In the genomic region with DNA sequence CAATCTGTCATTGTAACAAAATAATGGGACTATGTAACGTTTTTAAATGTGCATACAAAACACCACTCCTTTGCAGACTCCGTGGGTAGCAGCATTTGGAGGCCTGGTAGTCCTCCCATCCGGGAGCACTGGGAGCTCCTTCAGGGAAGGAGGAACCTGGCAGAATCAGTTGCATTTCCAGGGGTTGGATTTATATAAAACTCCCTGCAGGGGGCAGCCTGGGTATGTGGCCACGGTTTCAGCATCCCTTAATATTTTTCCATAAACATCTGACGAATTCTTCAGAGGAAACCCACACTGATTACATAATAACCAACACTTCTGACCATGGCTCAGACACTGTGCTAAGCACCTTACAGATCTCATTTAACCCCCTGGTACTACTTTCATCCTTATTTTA, we compare ENCODE assay signal across 9 cellular contexts. TPM values are rescaled to one million over a fixed set of nuclear protein-coding genes. Genes with fewer than 3 reads are reported as not detected.
DNase-seq lines count a peak whose midpoint lies in the region; ATAC-seq, FAIRE-seq and TF ChIP-seq lines count a peak whose summit lies in the region.
"Had no signal": no experiment of that assay in that cellular context is flagged by ENCODE, and none has a peak within 500 bp of the region (broad histone marks: within the 10 kb centered on the region; RNA-seq: fewer than 3 reads in every experiment).

No MANE protein-coding gene starts in this region.

- peak; percentile 37 for DNase-seq in ACHN
- DNase-seq in H54 (ENCODE audit: insufficient read length, low spot score): peak; percentile 23
- no peak for DNase-seq in adrenal gland
- peak; percentile 16 for DNase-seq in hepatocyte (ENCODE audit: low spot score)
- DNase-seq in activated naive CD8-positive, alpha-beta T cell treated with anti-CD3 and anti-CD28 coated beads for 36 hours: no peak
- DNase-seq in SHP77 treated with DMSO at 0.1 percent for 48 hours (lab: John Stamatoyannopoulos, UW): no peak
- DNase-seq: midbrain had no signal

- H3K27me3 Mint-ChIP-seq in activated naive CD8-positive, alpha-beta T cell treated with anti-CD3 and anti-CD28 coated beads for 36 hours: peaks cover 9% of the 10 kb centered on the region

- H3K79me2 ChIP-seq in hepatocyte: no peaks in the 10 kb centered on the region

- no peaks in the 10 kb centered on the region for H3K9me2 ChIP-seq in hepatocyte (replicated peaks; ENCODE audit: insufficient read depth)

- TF ChIP-seq CTCF in adrenal gland (IDR thresholded peaks at IDR 0.05) (peak; percentile 6 to 39 (median 25)), hepatocyte (IDR thresholded peaks at IDR 0.05; ENCODE audit: poor library complexity) (peak; percentile 12)

- H3K4me3 ChIP-seq in adrenal gland: no peak overlapping the region
- H3K4me3 ChIP-seq in hepatocyte: no peak overlapping the region

- WGBS in adrenal gland, 4 donors: 24 to 29% (median 27%) methylated on average over 5 of the region's 5 CpGs
- 43% methylated on average over 5 of the region's 5 CpGs for WGBS in hepatocyte (ENCODE audit: low lambda C conversion rate, missing lambda C conversion rate)

- H3K9me3 Mint-ChIP-seq in activated naive CD8-positive, alpha-beta T cell treated with anti-CD3 and anti-CD28 coated beads for 36 hours: peaks cover 12% of the 10 kb centered on the region

- peaks cover 3% of the 10 kb centered on the region for H3K4me1 Mint-ChIP-seq in activated naive CD8-positive, alpha-beta T cell treated with anti-CD3 and anti-CD28 coated beads for 36 hours

- FAIRE-seq in H54 (lab: Jason Lieb, UNC): no peak

- no peak overlapping the region for H3K27ac Mint-ChIP-seq in activated naive CD8-positive, alpha-beta T cell treated with anti-CD3 and anti-CD28 coated beads for 36 hours

- H3K36me3 ChIP-seq in adrenal gland (replicated peaks in 1 of 2): no peaks in the 10 kb centered on the region
- no peaks in the 10 kb centered on the region for H3K36me3 ChIP-seq in hepatocyte (replicated peaks; ENCODE audit: insufficient read depth, low read depth)

- H2AFZ ChIP-seq in hepatocyte: no peak overlapping the region

- H3K9me3 ChIP-seq in adrenal gland (replicated peaks in 1 of 3) (peaks cover 0 to 12% (median 0%) of the 10 kb centered on the region in 3 donors), hepatocyte (ENCODE audit: low read depth) (no peaks in the 10 kb centered on the region)

- no peaks in the 10 kb centered on the region for H3K4me1 ChIP-seq in adrenal gland (replicated peaks in 1 of 2)
- H3K4me1 ChIP-seq in hepatocyte (ENCODE audit: insufficient read depth): no peaks in the 10 kb centered on the region

- no peak overlapping the region for H3K4me2 ChIP-seq in hepatocyte

- no peaks in the 10 kb centered on the region for H3K27me3 ChIP-seq in adrenal gland
- H3K27me3 ChIP-seq in hepatocyte: peaks cover 29% of the 10 kb centered on the region

- H3K36me3 Mint-ChIP-seq in activated naive CD8-positive, alpha-beta T cell treated with anti-CD3 and anti-CD28 coated beads for 36 hours: peaks cover 2% of the 10 kb centered on the region

- intact Hi-C loops in adrenal gland (cut with DNase I): no loop called here

- H4K20me1 ChIP-seq in hepatocyte (ENCODE audit: insufficient read depth, poor library complexity, severe bottlenecking): no peaks in the 10 kb centered on the region

- H3K27ac ChIP-seq in adrenal gland (no peak overlapping the region), hepatocyte (no peak overlapping the region)

- ATAC-seq in GM21737 (IDR thresholded peaks at IDR 0.05; ENCODE audit: unreplicated experiment): no peak
- ATAC-seq in HG03571 (IDR thresholded peaks at IDR 0.05; ENCODE audit: unreplicated experiment): no peak

- TF ChIP-seq POLR2A in H54 (IDR thresholded peaks at IDR 0.05; ENCODE audit: low read depth, low read length) (no peak), adrenal gland (IDR thresholded peaks at IDR 0.05) (no peak)

- in situ Hi-C loops in ACHN (cut with HindIII; ENCODE audit: low pct_ligation_motif_present, low pct_unique_long_range_greater_than_20kb, low sequenced_read_pairs): loop anchor here (25.0 kb wide), 1 partner anchor 128 kb away; a partner anchor contains a TSS

- no peak overlapping the region for H3K4me3 Mint-ChIP-seq in activated naive CD8-positive, alpha-beta T cell treated with anti-CD3 and anti-CD28 coated beads for 36 hours

RNA-seq across cellular contexts. Expression of a gene that starts 6.1 kb away (rescaled TPM):
- total RNA-seq in adrenal gland (10 to 100 TPM in 3 of 8 donors, 1 to 10 TPM in 5; 6.2 to 13.4 (median 9.7) TPM), hepatocyte (1.2 and 1.3 TPM in 2 replicates)
- polyA plus RNA-seq in adrenal gland (10 to 100 TPM in 1 of 3 donors, 1 to 10 TPM in 2; 4.3 to 13.4 (median 5.2) TPM), hepatocyte (1.8 and 2.3 TPM in 2 replicates)
- total RNA-seq in activated naive CD8-positive, alpha-beta T cell treated with anti-CD3 and anti-CD28 coated beads for 36 hours: under 1 TPM; 0.66 to 0.94 TPM

Comparison
In these comparisons a context has a peak if more than half of its experiments do, and no peak if none do; other contexts are left out.
1. DNase-seq: peak in ACHN (single experiment), H54 (single experiment) and hepatocyte (single experiment); none in adrenal gland (0 of 7), activated naive CD8-positive, alpha-beta T cell treated with anti-CD3 and anti-CD28 coated beads for 36 hours (single experiment) and SHP77 treated with DMSO at 0.1 percent for 48 hours (single experiment).